24 cellular contexts compared by ENCODE assay signal in the genomic region with DNA sequence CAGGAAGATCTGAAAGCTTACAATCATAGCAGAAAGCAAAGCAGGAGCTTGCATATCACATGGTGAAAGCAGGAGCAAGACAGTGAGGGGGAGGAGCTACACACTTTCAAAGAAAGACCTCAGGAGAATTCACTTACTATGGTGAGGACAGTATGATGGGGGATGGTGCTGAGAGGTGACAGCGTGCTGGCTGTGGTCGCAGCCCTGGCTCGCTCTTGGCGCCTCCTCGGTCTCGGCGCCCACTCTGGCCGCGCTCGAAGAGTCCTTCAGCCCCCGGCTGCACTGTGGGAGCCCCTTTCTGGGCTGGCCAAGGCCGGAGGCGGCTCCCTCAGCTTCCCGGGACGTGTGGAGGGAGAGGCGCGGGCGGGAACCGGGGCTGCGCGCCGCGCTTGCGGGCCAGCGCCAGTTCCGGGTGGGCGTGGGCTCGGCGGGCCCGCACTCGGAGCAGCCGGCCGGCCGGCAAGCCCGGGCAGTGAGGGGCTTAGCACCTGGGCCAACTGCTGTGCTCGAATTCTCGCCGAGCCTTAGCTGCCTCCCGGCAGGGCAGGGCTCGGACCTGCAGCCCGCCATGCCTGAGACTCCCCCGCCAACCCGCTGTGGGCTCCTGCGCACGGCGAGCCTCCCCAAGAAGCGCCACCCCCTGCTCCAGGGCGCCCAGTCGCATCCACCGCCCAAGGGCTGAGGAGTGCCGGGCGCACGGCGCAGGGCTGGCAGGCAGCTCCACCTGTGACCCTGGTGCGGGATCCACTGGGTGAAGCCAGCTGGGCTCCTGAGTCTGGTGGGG.
"Had no signal": no experiment of that assay in that cellular context is flagged by ENCODE, and none has a peak within 500 bp of the region (broad histone marks: within the 10 kb centered on the region; RNA-seq: fewer than 3 reads in every experiment).

No MANE protein-coding gene starts in this region.

- H3K4me3 ChIP-seq: adrenal gland, body of pancreas, colonic mucosa, pancreas, psoas muscle, smooth muscle cell, vagina had no signal

- H3K9me3 ChIP-seq: adrenal gland, body of pancreas, colonic mucosa, pancreas, psoas muscle, vagina had no signal

- H3K36me3 ChIP-seq: adrenal gland, colonic mucosa, pancreas, vagina had no signal

- DNase-seq: activated CD4-positive, alpha-beta T cell treated with anti-CD3 and anti-CD28 coated beads for 4 hours; activated CD4-positive, alpha-beta T cell treated with anti-CD3 and anti-CD28 coated beads, Interleukin-2, amount 50 U/mL, for 4 hours; activated naive CD4-positive, alpha-beta T cell treated with anti-CD3 and anti-CD28 coated beads for 36 hours; activated naive CD8-positive, alpha-beta T cell treated with anti-CD3 and anti-CD28 coated beads for 36 hours; activated T-cell treated with anti-CD3 and anti-CD28 coated beads for 4 hours; activated T-cell treated with anti-CD3 and anti-CD28 coated beads, Interleukin-2, amount 50 U/mL, for 72 hours; adrenal gland; aorta; body of pancreas; colonic mucosa; effector memory CD4-positive, alpha-beta T cell; head of caudate nucleus; hippocampal formation; naive thymus-derived CD4-positive, alpha-beta T cell; nucleus accumbens; psoas muscle; stimulated activated CD4-positive, alpha-beta T cell treated with anti-CD3 and anti-CD28 coated beads, Interleukin-15, amount 100 ng/mL, for 24 hours; stimulated activated CD4-positive, alpha-beta T cell treated with anti-CD3 and anti-CD28 coated beads, Interleukin-2, amount 100 ng/mL, for 24 hours; stimulated activated naive B cell treated with anti-CD40 and anti-IgM and Interleukin-4, amounts not matched to agents 10 μg/mL and 1 μg/mL and 100 μg/mL, for 72 hours had no signal

- FAIRE-seq: pancreas, TTC549 had no signal

- ATAC-seq: activated T-cell treated with anti-CD3 and anti-CD28 coated beads, Interleukin-2, amount 50 U/mL, for 72 hours; body of pancreas; naive thymus-derived CD4-positive, alpha-beta T cell; pancreas; psoas muscle; stimulated activated naive B cell treated with anti-CD40 and anti-IgM and Interleukin-4, amounts not matched to agents 10 μg/mL and 1 μg/mL and 100 μg/mL, for 72 hours had no signal

- H3K4me1 ChIP-seq: adrenal gland, body of pancreas, colonic mucosa, pancreas had no signal

- H3K4me2 ChIP-seq: smooth muscle cell had no signal

- H3K27me3 ChIP-seq: adrenal gland, body of pancreas, colonic mucosa, pancreas, vagina had no signal

- H3K27ac ChIP-seq: adrenal gland, body of pancreas, colonic mucosa, pancreas, psoas muscle, vagina, VCaP had no signal
